ENCODE assay signal across 8 cellular contexts in genomic region chr7:20786421-20786778, GRCh38. TPM values are rescaled to one million over a fixed set of nuclear protein-coding genes. Genes with fewer than 3 reads are reported as not detected.
A peak's percentile ranks its signal among the peaks of the same experiment; 100 is the strongest.
DNase-seq lines count a peak whose midpoint lies in the region; ATAC-seq and TF ChIP-seq lines count a peak whose summit lies in the region.

No MANE protein-coding gene starts in this region.

- H3K9me3 Mint-ChIP-seq in activated CD8-positive, alpha-beta memory T cell treated with anti-CD3 and anti-CD28 coated beads, Interleukin-2, amount 10 ng/mL, durations not matched to agents 7 days and 5 days (ENCODE audit: low read depth), result peaks cover 2% of the 10 kb centered on the region
- no peaks in the 10 kb centered on the region for H3K9me3 Mint-ChIP-seq in WTC11

- in situ Hi-C loops in G401 (cut with HindIII; ENCODE audit: low sequenced_read_pairs), result no loop called here

- H3K36me3 ChIP-seq in iPS DF 6.9 (ENCODE audit: control insufficient read depth, insufficient read depth, low read length) (no peaks in the 10 kb centered on the region), stomach (no peaks in the 10 kb centered on the region)

- POLR2A ChIA-PET in WTC11 (lab: Charles Lee), result interaction anchor here (1.0 to 3.1 kb wide), 4 partner anchors 9 to 48 kb away, joined by 3 to 16 read pairs (median 9); no protein-coding TSS in a partner anchor

- H3K4me1 ChIP-seq in iPS DF 6.9 (ENCODE audit: control insufficient read depth, insufficient read depth, low read length) (no peaks in the 10 kb centered on the region), stomach (peaks cover 34 to 43% (median 41%) of the 10 kb centered on the region in 4 donors)

- no peak for TF ChIP-seq POLR2A in stomach (IDR thresholded peaks at IDR 0.05)

- no CpG with 5 or more reads among the region's 14 CpGs for WGBS in iPS DF 6.9 (ENCODE audit: insufficient coverage, insufficient read length)
- WGBS in stomach, 5 donors, result 2 to 17% (median 6%) methylated on average over 14 of the region's 14 CpGs

- intact Hi-C loops in stomach (cut with DNase I; ENCODE audit: low total_unique reads), result no loop called here

- peaks cover 15% of the 10 kb centered on the region for H3K27me3 ChIP-seq in iPS DF 6.9 (ENCODE audit: control insufficient read depth, insufficient read depth, low read length)
- H3K27me3 ChIP-seq in stomach, result peaks cover 52 to 100% (median 98%) of the 10 kb centered on the region in 3 donors

- H3K27ac ChIP-seq in iPS DF 6.9 (ENCODE audit: low read length) (no peak overlapping the region), stomach (no peak overlapping the region)

- ATAC-seq in activated CD8-positive, alpha-beta memory T cell treated with anti-CD3 and anti-CD28 coated beads, Interleukin-2, amount 10 ng/mL, durations not matched to agents 7 days and 5 days, result no peak
- ATAC-seq in WTC11 (no peak), GM21367 (IDR thresholded peaks at IDR 0.05; ENCODE audit: unreplicated experiment) (no peak), GM19023 (IDR thresholded peaks at IDR 0.05; ENCODE audit: unreplicated experiment) (no peak)

- no peaks in the 10 kb centered on the region for H3K9me3 ChIP-seq in iPS DF 6.9 (ENCODE audit: control insufficient read depth, insufficient read depth, low read length)
- peaks cover 0 to 11% (median 0%) of the 10 kb centered on the region in 4 donors for H3K9me3 ChIP-seq in stomach

- H3K4me1 Mint-ChIP-seq in activated CD8-positive, alpha-beta memory T cell treated with anti-CD3 and anti-CD28 coated beads, Interleukin-2, amount 10 ng/mL, durations not matched to agents 7 days and 5 days, result peaks cover 17% of the 10 kb centered on the region
- H3K4me1 Mint-ChIP-seq in WTC11, result peaks cover 53% of the 10 kb centered on the region

- H3K4me3 Mint-ChIP-seq in activated CD8-positive, alpha-beta memory T cell treated with anti-CD3 and anti-CD28 coated beads, Interleukin-2, amount 10 ng/mL, durations not matched to agents 7 days and 5 days, result peak overlapping the region; percentile 32
- peak overlapping the region; percentile 90 for H3K4me3 Mint-ChIP-seq in WTC11

- CTCF ChIA-PET in activated CD8-positive, alpha-beta memory T cell treated with anti-CD3 and anti-CD28 coated beads, Interleukin-2, amount 10 ng/mL, durations not matched to agents 7 days and 5 days (lab: Charles Lee), result interaction anchor here (0.9 kb wide), 1 partner anchor 76 kb away, joined by 3 read pairs; no protein-coding TSS in a partner anchor
- CTCF ChIA-PET in WTC11 (lab: Charles Lee), result interaction anchor here (1.4 to 3.0 kb wide), 5 partner anchors 9 to 468 kb away, joined by 3 to 21 read pairs (median 7); no protein-coding TSS in a partner anchor

- H3K36me3 Mint-ChIP-seq in activated CD8-positive, alpha-beta memory T cell treated with anti-CD3 and anti-CD28 coated beads, Interleukin-2, amount 10 ng/mL, durations not matched to agents 7 days and 5 days, result peaks cover 8% of the 10 kb centered on the region
- peaks cover 11% of the 10 kb centered on the region for H3K36me3 Mint-ChIP-seq in WTC11

- H3K27me3 Mint-ChIP-seq in activated CD8-positive, alpha-beta memory T cell treated with anti-CD3 and anti-CD28 coated beads, Interleukin-2, amount 10 ng/mL, durations not matched to agents 7 days and 5 days, result peaks cover 82% of the 10 kb centered on the region
- H3K27me3 Mint-ChIP-seq in WTC11 (ENCODE audit: low read depth), result peaks cover 49% of the 10 kb centered on the region

- DNase-seq in activated CD8-positive, alpha-beta memory T cell treated with anti-CD3 and anti-CD28 coated beads, Interleukin-2, amount 10 ng/mL, durations not matched to agents 7 days and 5 days, result no peak
- no peak for DNase-seq in activated CD8-positive, alpha-beta memory T cell treated with anti-CD3 and anti-CD28 coated beads for 24 hours
- DNase-seq in WTC11 (ENCODE audit: low spot score) (no peak), iPS DF 6.9 (ENCODE audit: low read depth, low spot score) (no peak), stomach (no peak), G401 (ENCODE audit: low spot score) (no peak)

- peak overlapping the region; percentile 74; the same call in 1 of the 2 replicates for H3K4me3 ChIP-seq in iPS DF 6.9 (ENCODE audit: low read length)
- H3K4me3 ChIP-seq in stomach, result peak overlapping the region; percentile 15 to 47 (median 27)

- TF ChIP-seq EP300 in stomach (IDR thresholded peaks at IDR 0.05), result no peak

- H3K27ac Mint-ChIP-seq in activated CD8-positive, alpha-beta memory T cell treated with anti-CD3 and anti-CD28 coated beads, Interleukin-2, amount 10 ng/mL, durations not matched to agents 7 days and 5 days, result peak overlapping the region; percentile 70
- peak overlapping the region; percentile 75 for H3K27ac Mint-ChIP-seq in WTC11

- no peak for TF ChIP-seq CTCF in WTC11 (IDR thresholded peaks at IDR 0.05)
- TF ChIP-seq CTCF in stomach (IDR thresholded peaks at IDR 0.05), result no peak

TF ChIP-seq in WTC11, 78 proteins besides CTCF, POLR2A, EP300 and RAD21:
- no peak for TF ChIP-seq ELF4 (CRISPR knock-in tag; IDR thresholded peaks at IDR 0.05; ENCODE audit: low read depth)
- TF ChIP-seq GRHL2 (CRISPR knock-in tag; IDR thresholded peaks at IDR 0.05; ENCODE audit: insufficient replicate concordance, severe bottlenecking), result no peak
- TF ChIP-seq GTF2I (CRISPR knock-in tag; conservative IDR thresholded peaks at IDR 0.05), result no peak
- TF ChIP-seq FOXK1 (CRISPR knock-in tag; IDR thresholded peaks at IDR 0.05), result no peak
- no peak for TF ChIP-seq TP53 (CRISPR knock-in tag; IDR thresholded peaks at IDR 0.05)
- TF ChIP-seq, protein P1, sequence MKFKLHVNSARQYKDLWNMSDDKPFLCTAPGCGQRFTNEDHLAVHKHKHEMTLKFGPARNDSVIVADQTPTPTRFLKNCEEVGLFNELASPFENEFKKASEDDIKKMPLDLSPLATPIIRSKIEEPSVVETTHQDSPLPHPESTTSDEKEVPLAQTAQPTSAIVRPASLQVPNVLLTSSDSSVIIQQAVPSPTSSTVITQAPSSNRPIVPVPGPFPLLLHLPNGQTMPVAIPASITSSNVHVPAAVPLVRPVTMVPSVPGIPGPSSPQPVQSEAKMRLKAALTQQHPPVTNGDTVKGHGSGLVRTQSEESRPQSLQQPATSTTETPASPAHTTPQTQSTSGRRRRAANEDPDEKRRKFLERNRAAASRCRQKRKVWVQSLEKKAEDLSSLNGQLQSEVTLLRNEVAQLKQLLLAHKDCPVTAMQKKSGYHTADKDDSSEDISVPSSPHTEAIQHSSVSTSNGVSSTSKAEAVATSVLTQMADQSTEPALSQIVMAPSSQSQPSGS (CRISPR knock-in tag; IDR thresholded peaks at IDR 0.05; ENCODE audit: borderline replicate concordance, low read depth), result no peak

RNA-seq across cellular contexts. Expression of gene SP8, which starts 0.3 kb away (rescaled TPM):
- total RNA-seq in activated CD8-positive, alpha-beta memory T cell treated with anti-CD3 and anti-CD28 coated beads, Interleukin-2, amount 10 ng/mL, durations not matched to agents 7 days and 5 days, result not detected
- 44.1 to 63.6 TPM (median 45.9 TPM) in 3 replicates for total RNA-seq in WTC11 (2021)
- total RNA-seq in stomach, result not detected
- polyA plus RNA-seq in stomach, result not detected
- total RNA-seq in G401 (2014; rRNA removed; shearing (Covaris generic)), result not detected in 2 replicates

Comparison
In these comparisons a context has a peak if more than half of its experiments do, and no peak if none do; other contexts are left out.
1. RNA of gene SP8, which starts 0.3 kb away (total RNA-seq): 44.1 to 63.6 TPM in WTC11; not detected in G401, not detected in activated CD8-positive, alpha-beta memory T cell treated with anti-CD3 and anti-CD28 coated beads, Interleukin-2, amount 10 ng/mL, durations not matched to agents 7 days and 5 days and not detected in stomach; every median in the first group is over 10 times any median in the second.